8 cellular contexts compared by ENCODE assay signal in genomic region chr6:32109114-32109764, GRCh38. TPM values are rescaled to one million over a fixed set of nuclear protein-coding genes. Genes with fewer than 3 reads are reported as not detected.
DNase-seq lines count a peak whose midpoint lies in the region; ATAC-seq, FAIRE-seq and TF ChIP-seq lines count a peak whose summit lies in the region.

Gene TNXB, minus strand, starts transcription at chr6:32109338. Its CDS starts 11,140 bp downstream, at chr6:32098198.

- no peak for FAIRE-seq in pancreas (lab: Jason Lieb, UNC)

- no peak within 1 kb of the TSS for H3K4me3 ChIP-seq in BLaER1 treated with 17β-estradiol and CSF1 and Interleukin-3, amounts not matched to agents 10 nM and 100 nM
- H3K4me3 ChIP-seq in pancreas, result peak within 1 kb of the TSS in 1 of 4 donors; percentile 14

- DNase-seq in RPMI8226 (peak; percentile 33), Right ventricle myocardium inferior (ENCODE audit: missing footprints) (no peak), pancreas (peak in 2 of 6 donors; percentile 43 to 56), foreskin keratinocyte (no peak), islet precursor cell (no peak)

- ATAC-seq in Right ventricle myocardium inferior (peak; percentile 28), pancreas (peak in 3 of 4 donors; percentile 8 to 30 (median 17)), GM21360 (IDR thresholded peaks at IDR 0.05; ENCODE audit: unreplicated experiment) (no peak), foreskin keratinocyte (no peak), HG03469 (IDR thresholded peaks at IDR 0.05; ENCODE audit: unreplicated experiment) (no peak)

- H3K9me3 ChIP-seq in BLaER1 treated with 17β-estradiol and CSF1 and Interleukin-3, amounts not matched to agents 10 nM and 100 nM (replicated peaks in 1 of 11), result no peaks in the 10 kb centered on the region
- H3K9me3 ChIP-seq in pancreas, result no peaks in the 10 kb centered on the region

- H3K4me2 ChIP-seq in BLaER1 treated with 17β-estradiol and CSF1 and Interleukin-3, amounts not matched to agents 10 nM and 100 nM, result peak within 1 kb of the TSS; percentile 57 to 78 (median 72)

- WGBS in pancreas, 2 donors, result 9 to 11% methylated on average over 11 to 12 of the region's 12 CpGs

- peaks cover 5 to 38% (median 25%) of the 10 kb centered on the region in 11 experiments; a peak in 19 of 22 replicates for H3K36me3 ChIP-seq in BLaER1 treated with 17β-estradiol and CSF1 and Interleukin-3, amounts not matched to agents 10 nM and 100 nM
- H3K36me3 ChIP-seq in pancreas, result no peaks in the 10 kb centered on the region

- TF ChIP-seq CTCF in pancreas (IDR thresholded peaks at IDR 0.05) (no peak), foreskin keratinocyte (conservative IDR thresholded peaks at IDR 0.05) (no peak)

- peak within 1 kb of the TSS in 3 of 11 experiments; percentile 13 to 29 (median 28); a peak in 4 of 22 replicates for H3K9ac ChIP-seq in BLaER1 treated with 17β-estradiol and CSF1 and Interleukin-3, amounts not matched to agents 10 nM and 100 nM

- no peaks in the 10 kb centered on the region for H3K27me3 ChIP-seq in BLaER1 treated with 17β-estradiol and CSF1 and Interleukin-3, amounts not matched to agents 10 nM and 100 nM
- no peaks in the 10 kb centered on the region for H3K27me3 ChIP-seq in pancreas
- H3K27me3 ChIP-seq in foreskin keratinocyte, result peaks cover 12% of the 10 kb centered on the region

- H3K4me1 ChIP-seq in BLaER1 treated with 17β-estradiol and CSF1 and Interleukin-3, amounts not matched to agents 10 nM and 100 nM, result peaks cover 34 to 49% (median 36%) of the 10 kb centered on the region in 10 experiments
- H3K4me1 ChIP-seq in pancreas (peaks cover 0 to 8% (median 0%) of the 10 kb centered on the region in 3 donors), foreskin keratinocyte (no peaks in the 10 kb centered on the region)

- intact Hi-C loops in Right ventricle myocardium inferior (cut with DNase I), result no loop called here
- intact Hi-C loops in pancreas (cut with DNase I), result no loop called here

- H3K27ac ChIP-seq in BLaER1 treated with 17β-estradiol and CSF1 and Interleukin-3, amounts not matched to agents 10 nM and 100 nM, result 0 out of 22 replicates have a peak within 1 kb of the TSS, but pooled peaks of 2 of the 11 experiments have one; percentile 4 to 15
- H3K27ac ChIP-seq in pancreas (peak within 1 kb of the TSS in 1 of 4 donors; percentile 33), foreskin keratinocyte (no peak within 1 kb of the TSS)

- peaks cover 0 to 31% (median 0%) of the 10 kb centered on the region in 11 experiments; a peak in 5 of 22 replicates for H4K20me1 ChIP-seq in BLaER1 treated with 17β-estradiol and CSF1 and Interleukin-3, amounts not matched to agents 10 nM and 100 nM

RNA-seq across cellular contexts. Expression of gene TNXB, which starts in this region (rescaled TPM):
- 73.3 TPM for total RNA-seq in Right ventricle myocardium inferior
- 10 to 100 TPM in 2 of 6 donors, 1 to 10 TPM in 4; 5.2 to 15.2 (median 7.1) TPM for total RNA-seq in pancreas
- 10 to 100 TPM; 13.1 to 18.6 TPM for polyA plus RNA-seq in pancreas
- 0.07 and 0.31 TPM in 2 replicates for total RNA-seq in foreskin keratinocyte
- polyA plus RNA-seq in foreskin keratinocyte, result 0.03 and 0.07 TPM in 2 replicates

Comparison
In these comparisons a context has a peak if more than half of its experiments do, and no peak if none do; other contexts are left out.
1. RNA of gene TNXB (polyA plus RNA-seq): 13.1 to 18.6 TPM in pancreas; 0.03 to 0.07 TPM in foreskin keratinocyte; every median in the first group is over 10 times any median in the second.
2. ATAC-seq: peak in Right ventricle myocardium inferior (single experiment) and pancreas (3 of 4); none in GM21360 (single experiment), foreskin keratinocyte (single experiment) and HG03469 (single experiment).